ENCODE assay signal across 18 cellular contexts in genomic region chr3:59016930-59017616, GRCh38. TPM values are rescaled to one million over a fixed set of nuclear protein-coding genes. Genes with fewer than 3 reads are reported as not detected.
DNase-seq lines count a peak whose midpoint lies in the region; ATAC-seq and TF ChIP-seq lines count a peak whose summit lies in the region.
"Had no signal": no experiment of that assay in that cellular context is flagged by ENCODE, and none has a peak within 500 bp of the region (broad histone marks: within the 10 kb centered on the region; RNA-seq: fewer than 3 reads in every experiment).

No MANE protein-coding gene starts in this region.

- H3K27me3 ChIP-seq in adipocyte (replicated peaks; ENCODE audit: control insufficient read depth, insufficient read depth, low read length) = no peaks in the 10 kb centered on the region
- no peaks in the 10 kb centered on the region for H3K27me3 ChIP-seq in kidney epithelial cell (ENCODE audit: control insufficient read depth, insufficient read depth, low read length)
- H3K27me3 ChIP-seq: SJCRH30 had no signal

- peaks cover 18% of the 10 kb centered on the region for H3K27me3 Mint-ChIP-seq in activated T-cell treated with anti-CD3 and anti-CD28 coated beads, Interleukin-2, amount 50 U/mL, for 72 hours (ENCODE audit: low read depth)

- H3K9ac ChIP-seq in adipocyte (ENCODE audit: low read length) = no peak overlapping the region

- peaks cover 10% of the 10 kb centered on the region for H3K4me1 ChIP-seq in adipocyte (ENCODE audit: control insufficient read depth, insufficient read depth, low read length)
- H3K4me1 ChIP-seq: SJCRH30 had no signal

- intact Hi-C loops in cardiac septum (cut with DNase I) (no loop called here), posterior vena cava (cut with DNase I) (no loop called here)

- H3K4me3 Mint-ChIP-seq in activated T-cell treated with anti-CD3 and anti-CD28 coated beads, Interleukin-2, amount 50 U/mL, for 72 hours = no peak overlapping the region

- DNase-seq in adipocyte (ENCODE audit: low read depth) (no peak), kidney epithelial cell (ENCODE audit: low read depth) (peak; percentile 56), mucosa of gallbladder (ENCODE audit: low spot score) (peak; percentile 47), cardiac septum (ENCODE audit: low spot score) (no peak), posterior vena cava (ENCODE audit: low spot score) (no peak)
- DNase-seq in activated T-cell treated with anti-CD3 and anti-CD28 coated beads, Interleukin-2, amount 50 U/mL, for 72 hours = no peak
- DNase-seq: DMS53, GDM1, Karpas-422, MV-4-11, NCI-H1105 treated with DMSO at 0.1 percent for 48 hours, NCI-H2029 treated with DMSO at 0.1 percent for 48 hours, NCI-H2171 treated with DMSO at 0.1 percent for 48 hours, NCI-H526, OCI-M1, SJCRH30 had no signal

- H3K4me3 ChIP-seq in adipocyte (ENCODE audit: low read length) (peak overlapping the region; percentile 21), kidney epithelial cell (ENCODE audit: low read depth, low read length) (no peak overlapping the region)
- H3K4me3 ChIP-seq: SJCRH30 had no signal

- H3K4me1 Mint-ChIP-seq in activated T-cell treated with anti-CD3 and anti-CD28 coated beads, Interleukin-2, amount 50 U/mL, for 72 hours (ENCODE audit: low read depth) = no peaks in the 10 kb centered on the region

- no peak for TF ChIP-seq CTCF in kidney epithelial cell (IDR thresholded peaks at IDR 0.05; ENCODE audit: insufficient read depth, low read length, poor library complexity, severe bottlenecking)

- H3K9me3 Mint-ChIP-seq in activated T-cell treated with anti-CD3 and anti-CD28 coated beads, Interleukin-2, amount 50 U/mL, for 72 hours = no peaks in the 10 kb centered on the region

- no peak for ATAC-seq in activated T-cell treated with anti-CD3 and anti-CD28 coated beads, Interleukin-2, amount 50 U/mL, for 72 hours (replicated peaks in 1 of 2)
- no peak for ATAC-seq in GM18858 (IDR thresholded peaks at IDR 0.05; ENCODE audit: unreplicated experiment)

- no peak overlapping the region for H3K27ac Mint-ChIP-seq in activated T-cell treated with anti-CD3 and anti-CD28 coated beads, Interleukin-2, amount 50 U/mL, for 72 hours

- H3K9me3 ChIP-seq in adipocyte (ENCODE audit: control insufficient read depth, low read length) = no peaks in the 10 kb centered on the region
- H3K9me3 ChIP-seq: SJCRH30 had no signal

- H3K36me3 Mint-ChIP-seq in activated T-cell treated with anti-CD3 and anti-CD28 coated beads, Interleukin-2, amount 50 U/mL, for 72 hours (ENCODE audit: insufficient read depth in 2 of 2) = no peaks in the 10 kb centered on the region

- H3K36me3 ChIP-seq in adipocyte (ENCODE audit: control insufficient read depth, insufficient read depth, low read length, severe bottlenecking) (no peaks in the 10 kb centered on the region), kidney epithelial cell (ENCODE audit: control insufficient read depth, insufficient read depth, low read length) (no peaks in the 10 kb centered on the region)
- H3K36me3 ChIP-seq: SJCRH30 had no signal

RNA-seq across cellular contexts. Expression of gene CFAP20DC, which starts 32.8 kb away (rescaled TPM):
- total RNA-seq in kidney epithelial cell (8.2 and 8.6 TPM in 2 replicates), mucosa of gallbladder (1.9 TPM), cardiac septum (0.08 TPM), posterior vena cava (under 1 TPM in 1 of 2 donors, not detected in 1; 0.65 TPM)
- total RNA-seq in activated T-cell treated with anti-CD3 and anti-CD28 coated beads, Interleukin-2, amount 50 U/mL, for 72 hours = 1 to 10 TPM; 2.0 to 2.8 TPM
- total RNA-seq: M059J, SJCRH30 had no signal

Comparison
In these comparisons a context has a peak if more than half of its experiments do, and no peak if none do; other contexts are left out.
1. DNase-seq: peak in kidney epithelial cell (single experiment) and mucosa of gallbladder (single experiment); none in adipocyte (single experiment), cardiac septum (single experiment), activated T-cell treated with anti-CD3 and anti-CD28 coated beads, Interleukin-2, amount 50 U/mL, for 72 hours (0 of 2) and posterior vena cava (single experiment).